Comparison of ENCODE assay signal across 14 cellular contexts in the genomic region with DNA sequence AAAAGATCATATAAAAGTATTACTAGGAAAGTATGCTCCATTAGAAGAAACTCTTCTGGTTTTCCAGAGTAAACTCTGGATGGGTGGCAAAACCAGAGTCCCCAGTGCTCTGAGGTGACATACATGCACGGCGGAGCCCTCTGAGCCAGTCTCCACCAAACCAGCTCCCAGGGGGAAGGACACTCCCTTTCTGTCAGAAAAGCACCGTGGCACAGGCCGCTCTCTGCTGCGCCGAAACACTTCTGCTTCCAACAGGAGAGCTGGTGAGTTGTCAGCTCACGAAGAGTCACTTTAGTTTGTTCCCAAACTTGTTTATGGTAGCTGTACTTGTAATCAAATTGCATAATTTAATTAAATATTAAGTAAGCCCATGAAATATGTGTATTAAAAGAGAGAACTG.
"Had no signal": no experiment of that assay in that cellular context is flagged by ENCODE, and none has a peak within 500 bp of the region (broad histone marks: within the 10 kb centered on the region; RNA-seq: fewer than 3 reads in every experiment).

No MANE protein-coding gene starts in this region.

- H3K4me3 Mint-ChIP-seq: activated CD8-positive, alpha-beta T cell treated with anti-CD3 and anti-CD28 coated beads, Interleukin-2, amount 10 ng/mL, durations not matched to agents 7 days and 5 days; nephron; stimulated activated effector memory CD8-positive, alpha-beta T cell treated with anti-CD3 and anti-CD28 coated beads, Interleukin-12 subunit alpha, Interleukin-12 subunit beta, amount 100 ng/mL, for 72 hours had no signal

- H3K27ac Mint-ChIP-seq: T-helper 2 cell treated with Interferon-gamma antibody and Interleukin-4, amounts not matched to agents 5 μg/mL and 100 μg/mL, for 36 hours had no signal

- H3K27me3 Mint-ChIP-seq: activated CD4-positive, alpha-beta T cell treated with anti-CD3 and anti-CD28 coated beads, Interleukin-2, amount 10 ng/mL, durations not matched to agents 24 days and 14 days had no signal

- H3K36me3 ChIP-seq: colonic mucosa had no signal

- H3K9me3 ChIP-seq: colonic mucosa, esophagus muscularis mucosa, psoas muscle had no signal

- H3K4me3 ChIP-seq: colonic mucosa, esophagus muscularis mucosa, psoas muscle had no signal

- H3K9me3 Mint-ChIP-seq: activated CD4-positive, alpha-beta T cell treated with anti-CD3 and anti-CD28 coated beads, Interleukin-2, amount 10 ng/mL, durations not matched to agents 24 days and 14 days; nephron; stimulated activated effector memory CD8-positive, alpha-beta T cell treated with anti-CD3 and anti-CD28 coated beads, Interleukin-12 subunit alpha, Interleukin-12 subunit beta, amount 100 ng/mL, for 72 hours; T-helper 2 cell treated with Interferon-gamma antibody and Interleukin-4, amounts not matched to agents 5 μg/mL and 100 μg/mL, for 36 hours had no signal

- H3K4me1 ChIP-seq: colonic mucosa, esophagus muscularis mucosa had no signal

- H3K27me3 ChIP-seq: colonic mucosa, esophagus muscularis mucosa had no signal

- ATAC-seq: activated CD8-positive, alpha-beta T cell treated with anti-CD3 and anti-CD28 coated beads, Interleukin-2, amount 10 ng/mL, durations not matched to agents 7 days and 5 days; left lobe of liver; psoas muscle; stimulated activated effector memory CD8-positive, alpha-beta T cell treated with anti-CD3 and anti-CD28 coated beads, Interleukin-12 subunit alpha, Interleukin-12 subunit beta, amount 100 ng/mL, for 72 hours had no signal

- H3K27ac ChIP-seq: colonic mucosa, esophagus muscularis mucosa, psoas muscle had no signal

- DNase-seq: activated CD4-positive, alpha-beta T cell treated with anti-CD3 and anti-CD28 coated beads, Interleukin-2, amount 10 ng/mL, durations not matched to agents 24 days and 14 days; activated CD4-positive, CD25-positive, alpha-beta regulatory T cell; activated CD8-positive, alpha-beta memory T cell treated with anti-CD3 and anti-CD28 coated beads, Interleukin-2, amount 50 U/mL, for 4 hours; activated CD8-positive, alpha-beta T cell treated with anti-CD3 and anti-CD28 coated beads, Interleukin-2, amount 10 ng/mL, durations not matched to agents 7 days and 5 days; activated naive CD4-positive, alpha-beta T cell; colonic mucosa; hippocampal formation; occipital lobe; psoas muscle had no signal
